1 cellular context compared by ENCODE assay signal in the genomic region with DNA sequence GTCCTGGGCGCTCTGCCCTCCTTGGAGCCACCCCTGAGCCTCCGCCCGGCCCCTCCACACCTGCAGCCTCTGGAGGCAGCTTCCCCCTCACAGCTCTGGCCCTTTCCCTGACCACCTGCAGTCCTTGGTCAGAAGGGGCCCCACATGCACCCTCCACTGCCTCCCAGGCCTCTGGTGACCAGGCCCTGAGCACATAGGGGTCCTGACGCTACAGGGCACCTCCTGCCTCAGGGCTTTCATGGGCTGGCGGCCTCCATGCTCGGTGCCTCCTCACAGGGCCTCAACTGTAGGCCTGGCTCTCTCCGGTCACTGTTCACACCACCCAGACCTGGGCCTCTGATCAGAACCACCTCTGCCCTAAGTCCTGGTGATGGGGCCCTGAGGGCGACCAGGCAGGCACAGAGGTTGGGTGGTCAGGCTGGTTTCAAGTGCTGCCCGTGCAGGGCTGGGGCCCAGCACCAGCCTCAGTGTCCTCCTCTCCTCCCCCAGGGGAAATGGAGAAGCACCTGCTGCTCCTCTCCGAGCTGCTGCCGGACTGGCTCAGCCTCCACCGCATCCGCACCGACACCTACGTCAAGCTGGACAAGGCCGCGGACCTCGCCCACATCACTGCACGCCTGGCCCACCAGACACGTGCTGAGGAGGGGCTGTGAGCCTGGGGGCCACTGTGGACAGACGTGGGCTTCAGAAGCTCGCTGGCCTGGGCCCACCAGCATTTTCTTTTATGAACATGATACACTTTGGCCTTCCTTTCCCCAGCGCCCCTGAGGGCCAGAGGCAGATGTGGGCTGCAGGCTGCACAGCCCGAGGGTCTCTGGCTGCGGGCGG.
A peak's percentile ranks its signal among the peaks of the same experiment; 100 is the strongest.
TF ChIP-seq lines count a peak whose summit lies in the region.

No MANE protein-coding gene starts in this region.

TF ChIP-seq in A549, 52 proteins besides CTCF, POLR2A, EP300 and RAD21:
- TF ChIP-seq BHLHE40 (IDR thresholded peaks at IDR 0.05; ENCODE audit: low read depth, low read length), result no peak
- no peak for TF ChIP-seq PHF8 (IDR thresholded peaks at IDR 0.05; ENCODE audit: borderline replicate concordance, low read depth)
- no peak for TF ChIP-seq HOXB5 (CRISPR knock-in tag; IDR thresholded peaks at IDR 0.05)
- no peak for TF ChIP-seq NFE2L2 (conservative IDR thresholded peaks at IDR 0.05; ENCODE audit: low read length)
- TF ChIP-seq, protein P1, sequence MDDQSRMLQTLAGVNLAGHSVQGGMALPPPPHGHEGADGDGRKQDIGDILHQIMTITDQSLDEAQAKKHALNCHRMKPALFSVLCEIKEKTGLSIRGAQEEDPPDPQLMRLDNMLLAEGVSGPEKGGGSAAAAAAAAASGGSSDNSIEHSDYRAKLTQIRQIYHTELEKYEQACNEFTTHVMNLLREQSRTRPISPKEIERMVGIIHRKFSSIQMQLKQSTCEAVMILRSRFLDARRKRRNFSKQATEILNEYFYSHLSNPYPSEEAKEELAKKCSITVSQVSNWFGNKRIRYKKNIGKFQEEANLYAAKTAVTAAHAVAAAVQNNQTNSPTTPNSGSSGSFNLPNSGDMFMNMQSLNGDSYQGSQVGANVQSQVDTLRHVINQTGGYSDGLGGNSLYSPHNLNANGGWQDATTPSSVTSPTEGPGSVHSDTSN (IDR thresholded peaks at IDR 0.05), result peak; percentile 52; the same call in 1 of the 2 replicates
- no peak for TF ChIP-seq EHF (CRISPR knock-in tag; IDR thresholded peaks at IDR 0.05)
